ENCODE assay signal across 29 cellular contexts in genomic region chr12:66724616-66725015, GRCh38. TPM values are rescaled to one million over a fixed set of nuclear protein-coding genes. Genes with fewer than 3 reads are reported as not detected.
"Had no signal": no experiment of that assay in that cellular context is flagged by ENCODE, and none has a peak within 500 bp of the region (broad histone marks: within the 10 kb centered on the region; RNA-seq: fewer than 3 reads in every experiment).

No MANE protein-coding gene starts in this region.

- H3K27me3 ChIP-seq: adrenal gland, body of pancreas, dorsolateral prefrontal cortex, ovary had no signal

- H3K36me3 ChIP-seq: adrenal gland, lower lobe of right lung, ovary, uterus had no signal

- H3K4me3 Mint-ChIP-seq: activated CD4-positive, alpha-beta T cell treated with anti-CD3 and anti-CD28 coated beads for 36 hours; activated naive CD8-positive, alpha-beta T cell; activated T-cell treated with anti-CD3 and anti-CD28 coated beads, Interleukin-2, amount 50 U/mL, for 72 hours; immature natural killer cell; natural killer cell; stimulated activated naive CD8-positive, alpha-beta T cell treated with anti-CD3 and anti-CD28 coated beads, Interleukin-15, Interleukin-2, amounts not matched to agents 100 ng/mL and 50 ng/mL, for 24 hours; type B pancreatic cell had no signal

- H3K4me1 ChIP-seq: adrenal gland, body of pancreas, lower lobe of right lung, uterus had no signal

- H3K36me3 Mint-ChIP-seq: activated naive CD8-positive, alpha-beta T cell; natural killer cell; type B pancreatic cell had no signal

- H3K9me3 ChIP-seq: adrenal gland, body of pancreas, lower lobe of right lung, ovary, uterus had no signal

- H3K4me1 Mint-ChIP-seq: activated CD4-positive, alpha-beta T cell treated with anti-CD3 and anti-CD28 coated beads for 36 hours; immature natural killer cell; natural killer cell had no signal

- H3K9me3 Mint-ChIP-seq: activated T-cell treated with anti-CD3 and anti-CD28 coated beads, Interleukin-2, amount 50 U/mL, for 72 hours; immature natural killer cell; natural killer cell; stimulated activated naive CD8-positive, alpha-beta T cell treated with anti-CD3 and anti-CD28 coated beads, Interleukin-15, Interleukin-2, amounts not matched to agents 100 ng/mL and 50 ng/mL, for 24 hours; type B pancreatic cell had no signal

- H3K27me3 Mint-ChIP-seq: activated CD4-positive, alpha-beta T cell treated with anti-CD3 and anti-CD28 coated beads for 36 hours; activated naive CD8-positive, alpha-beta T cell; progenitor cell of endocrine pancreas; stimulated activated naive CD8-positive, alpha-beta T cell treated with anti-CD3 and anti-CD28 coated beads, Interleukin-15, Interleukin-2, amounts not matched to agents 100 ng/mL and 50 ng/mL, for 24 hours; type B pancreatic cell had no signal

- H3K27ac Mint-ChIP-seq: activated CD4-positive, alpha-beta T cell treated with anti-CD3 and anti-CD28 coated beads for 36 hours; activated naive CD8-positive, alpha-beta T cell; activated T-cell treated with anti-CD3 and anti-CD28 coated beads, Interleukin-2, amount 50 U/mL, for 72 hours; immature natural killer cell; natural killer cell; progenitor cell of endocrine pancreas; stimulated activated naive CD8-positive, alpha-beta T cell treated with anti-CD3 and anti-CD28 coated beads, Interleukin-15, Interleukin-2, amounts not matched to agents 100 ng/mL and 50 ng/mL, for 24 hours; type B pancreatic cell had no signal

- H3K27ac ChIP-seq: adrenal gland, body of pancreas, coronary artery, lower lobe of right lung, ovary, skin epidermis, uterus had no signal

- H3K4me3 ChIP-seq: adrenal gland, body of pancreas, coronary artery, dorsolateral prefrontal cortex, lower lobe of right lung, ovary, skin epidermis, uterus had no signal

- DNase-seq: activated CD4-positive, alpha-beta T cell treated with anti-CD3 and anti-CD28 coated beads for 36 hours; activated CD4-positive, alpha-beta T cell treated with anti-CD3 and anti-CD28 coated beads, Interleukin-2, amount 50 U/mL, for 4 hours; activated CD4-positive, CD25-positive, alpha-beta regulatory T cell; activated naive CD4-positive, alpha-beta T cell treated with Interleukin-2 at 50 U/mL for 16 hours; activated T-cell treated with anti-CD3 and anti-CD28 coated beads for 4 hours; activated T-cell treated with anti-CD3 and anti-CD28 coated beads, Interleukin-2, amount 50 U/mL, for 72 hours; aorta; body of pancreas; dorsolateral prefrontal cortex; effector memory CD4-positive, alpha-beta T cell; erythroblast; head of caudate nucleus; hypothalamus; immature natural killer cell; lower lobe of right lung; mesendoderm; natural killer cell; stimulated activated CD4-positive, alpha-beta T cell treated with anti-CD3 and anti-CD28 coated beads, Interleukin-12 subunit alpha, Interleukin-12 subunit beta, amount 100 ng/mL, for 4 hours; stimulated activated CD4-positive, alpha-beta T cell treated with anti-CD3 and anti-CD28 coated beads, Interleukin-4, amount 100 ng/mL, for 1 hour; uterus had no signal

RNA-seq across cellular contexts. Expression of gene GRIP1, which starts 45.7 kb away (rescaled TPM):
- total RNA-seq: T-helper 1 cell treated with Interleukin-12 subunit alpha and Interleukin-12 subunit beta and Interleukin-4 antibody, amounts not matched to agents 30 ng/mL and 1 ng/mL, for 36 hours had no signal
